ENCODE assay signal across 1 cellular context in the genomic region with DNA sequence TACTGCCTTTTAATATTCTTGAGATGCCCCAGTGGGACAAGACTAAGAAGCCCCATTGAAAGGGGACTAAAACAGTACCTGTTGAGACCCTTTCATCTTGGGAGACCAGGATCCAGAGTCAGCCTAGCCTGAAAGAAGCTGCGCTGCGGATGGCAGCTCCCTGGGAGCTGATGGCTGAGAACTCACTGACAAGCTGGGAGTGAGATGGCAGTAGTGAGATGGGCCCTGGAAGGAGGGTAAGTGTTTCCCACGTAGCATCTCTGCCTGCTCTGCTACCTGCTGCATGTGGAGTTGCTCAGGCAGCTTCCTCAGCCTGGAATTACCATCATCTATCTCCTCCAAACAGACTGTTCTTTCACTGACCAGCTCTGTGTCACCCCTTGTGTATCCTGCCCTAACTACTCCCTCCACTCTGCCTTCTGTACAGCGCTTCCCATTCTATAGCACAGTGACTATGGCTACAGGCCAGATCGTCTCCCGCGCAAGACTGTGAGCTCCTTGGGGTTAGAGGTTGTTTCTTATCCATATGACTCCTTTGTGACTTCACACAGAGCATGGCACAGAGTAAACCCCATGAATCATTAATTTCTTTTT.
TF ChIP-seq lines count a peak whose summit lies in the region.

No MANE protein-coding gene starts in this region.

TF ChIP-seq in WTC11, 78 proteins besides CTCF, POLR2A, EP300 and RAD21 (continued from another document):
- TF ChIP-seq, protein P1, sequence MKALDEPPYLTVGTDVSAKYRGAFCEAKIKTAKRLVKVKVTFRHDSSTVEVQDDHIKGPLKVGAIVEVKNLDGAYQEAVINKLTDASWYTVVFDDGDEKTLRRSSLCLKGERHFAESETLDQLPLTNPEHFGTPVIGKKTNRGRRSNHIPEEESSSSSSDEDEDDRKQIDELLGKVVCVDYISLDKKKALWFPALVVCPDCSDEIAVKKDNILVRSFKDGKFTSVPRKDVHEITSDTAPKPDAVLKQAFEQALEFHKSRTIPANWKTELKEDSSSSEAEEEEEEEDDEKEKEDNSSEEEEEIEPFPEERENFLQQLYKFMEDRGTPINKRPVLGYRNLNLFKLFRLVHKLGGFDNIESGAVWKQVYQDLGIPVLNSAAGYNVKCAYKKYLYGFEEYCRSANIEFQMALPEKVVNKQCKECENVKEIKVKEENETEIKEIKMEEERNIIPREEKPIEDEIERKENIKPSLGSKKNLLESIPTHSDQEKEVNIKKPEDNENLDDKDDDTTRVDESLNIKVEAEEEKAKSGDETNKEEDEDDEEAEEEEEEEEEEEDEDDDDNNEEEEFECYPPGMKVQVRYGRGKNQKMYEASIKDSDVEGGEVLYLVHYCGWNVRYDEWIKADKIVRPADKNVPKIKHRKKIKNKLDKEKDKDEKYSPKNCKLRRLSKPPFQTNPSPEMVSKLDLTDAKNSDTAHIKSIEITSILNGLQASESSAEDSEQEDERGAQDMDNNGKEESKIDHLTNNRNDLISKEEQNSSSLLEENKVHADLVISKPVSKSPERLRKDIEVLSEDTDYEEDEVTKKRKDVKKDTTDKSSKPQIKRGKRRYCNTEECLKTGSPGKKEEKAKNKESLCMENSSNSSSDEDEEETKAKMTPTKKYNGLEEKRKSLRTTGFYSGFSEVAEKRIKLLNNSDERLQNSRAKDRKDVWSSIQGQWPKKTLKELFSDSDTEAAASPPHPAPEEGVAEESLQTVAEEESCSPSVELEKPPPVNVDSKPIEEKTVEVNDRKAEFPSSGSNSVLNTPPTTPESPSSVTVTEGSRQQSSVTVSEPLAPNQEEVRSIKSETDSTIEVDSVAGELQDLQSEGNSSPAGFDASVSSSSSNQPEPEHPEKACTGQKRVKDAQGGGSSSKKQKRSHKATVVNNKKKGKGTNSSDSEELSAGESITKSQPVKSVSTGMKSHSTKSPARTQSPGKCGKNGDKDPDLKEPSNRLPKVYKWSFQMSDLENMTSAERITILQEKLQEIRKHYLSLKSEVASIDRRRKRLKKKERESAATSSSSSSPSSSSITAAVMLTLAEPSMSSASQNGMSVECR (CRISPR knock-in tag; IDR thresholded peaks at IDR 0.05; ENCODE audit: borderline replicate concordance), result no peak
- no peak for TF ChIP-seq NR1H2 (CRISPR knock-in tag; IDR thresholded peaks at IDR 0.05)
- TF ChIP-seq ATF1 (CRISPR knock-in tag; IDR thresholded peaks at IDR 0.05), result no peak
